ENCODE assay signal across 1 cellular context in genomic region chr20:34993941-34994508, GRCh38.
TF ChIP-seq lines count a peak whose summit lies in the region.

No MANE protein-coding gene starts in this region.

TF ChIP-seq in HepG2, 621 proteins besides CTCF, POLR2A, EP300 and RAD21 (continued from another document):
- no peak for TF ChIP-seq ZNF326 (CRISPR knock-in tag; IDR thresholded peaks at IDR 0.05; ENCODE audit: borderline replicate concordance)
TF ChIP-seq in HepG2: peak in this region for 10.
